In the genomic region with DNA sequence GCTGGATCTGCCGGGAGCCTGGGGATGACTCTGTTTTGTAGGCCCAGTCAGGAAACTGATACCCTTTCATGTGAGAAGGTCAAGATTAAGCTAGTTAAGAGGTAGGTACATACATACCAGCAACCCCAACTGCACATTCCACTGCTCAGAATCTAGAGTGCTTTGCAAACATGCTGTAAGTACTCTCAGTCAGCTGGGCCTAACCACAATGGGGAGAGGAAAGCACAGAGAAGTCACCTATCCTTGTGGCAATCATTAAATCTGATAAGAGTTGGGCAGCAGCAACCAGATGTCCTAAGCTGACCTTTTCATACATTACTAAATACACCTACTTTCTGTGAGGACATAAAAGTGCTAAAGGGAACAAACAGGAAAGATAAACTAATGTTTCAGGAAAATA, we compare ENCODE assay signal across 1 cellular context.
TF ChIP-seq lines count a peak whose summit lies in the region.

No MANE protein-coding gene starts in this region.

TF ChIP-seq in HepG2, 621 proteins besides CTCF, POLR2A, EP300 and RAD21:
- no peak for TF ChIP-seq ZNF792 (CRISPR knock-in tag; IDR thresholded peaks at IDR 0.05)
- no peak for TF ChIP-seq ARID2 (CRISPR knock-in tag; IDR thresholded peaks at IDR 0.05; ENCODE audit: borderline replicate concordance)
- TF ChIP-seq, protein P1, sequence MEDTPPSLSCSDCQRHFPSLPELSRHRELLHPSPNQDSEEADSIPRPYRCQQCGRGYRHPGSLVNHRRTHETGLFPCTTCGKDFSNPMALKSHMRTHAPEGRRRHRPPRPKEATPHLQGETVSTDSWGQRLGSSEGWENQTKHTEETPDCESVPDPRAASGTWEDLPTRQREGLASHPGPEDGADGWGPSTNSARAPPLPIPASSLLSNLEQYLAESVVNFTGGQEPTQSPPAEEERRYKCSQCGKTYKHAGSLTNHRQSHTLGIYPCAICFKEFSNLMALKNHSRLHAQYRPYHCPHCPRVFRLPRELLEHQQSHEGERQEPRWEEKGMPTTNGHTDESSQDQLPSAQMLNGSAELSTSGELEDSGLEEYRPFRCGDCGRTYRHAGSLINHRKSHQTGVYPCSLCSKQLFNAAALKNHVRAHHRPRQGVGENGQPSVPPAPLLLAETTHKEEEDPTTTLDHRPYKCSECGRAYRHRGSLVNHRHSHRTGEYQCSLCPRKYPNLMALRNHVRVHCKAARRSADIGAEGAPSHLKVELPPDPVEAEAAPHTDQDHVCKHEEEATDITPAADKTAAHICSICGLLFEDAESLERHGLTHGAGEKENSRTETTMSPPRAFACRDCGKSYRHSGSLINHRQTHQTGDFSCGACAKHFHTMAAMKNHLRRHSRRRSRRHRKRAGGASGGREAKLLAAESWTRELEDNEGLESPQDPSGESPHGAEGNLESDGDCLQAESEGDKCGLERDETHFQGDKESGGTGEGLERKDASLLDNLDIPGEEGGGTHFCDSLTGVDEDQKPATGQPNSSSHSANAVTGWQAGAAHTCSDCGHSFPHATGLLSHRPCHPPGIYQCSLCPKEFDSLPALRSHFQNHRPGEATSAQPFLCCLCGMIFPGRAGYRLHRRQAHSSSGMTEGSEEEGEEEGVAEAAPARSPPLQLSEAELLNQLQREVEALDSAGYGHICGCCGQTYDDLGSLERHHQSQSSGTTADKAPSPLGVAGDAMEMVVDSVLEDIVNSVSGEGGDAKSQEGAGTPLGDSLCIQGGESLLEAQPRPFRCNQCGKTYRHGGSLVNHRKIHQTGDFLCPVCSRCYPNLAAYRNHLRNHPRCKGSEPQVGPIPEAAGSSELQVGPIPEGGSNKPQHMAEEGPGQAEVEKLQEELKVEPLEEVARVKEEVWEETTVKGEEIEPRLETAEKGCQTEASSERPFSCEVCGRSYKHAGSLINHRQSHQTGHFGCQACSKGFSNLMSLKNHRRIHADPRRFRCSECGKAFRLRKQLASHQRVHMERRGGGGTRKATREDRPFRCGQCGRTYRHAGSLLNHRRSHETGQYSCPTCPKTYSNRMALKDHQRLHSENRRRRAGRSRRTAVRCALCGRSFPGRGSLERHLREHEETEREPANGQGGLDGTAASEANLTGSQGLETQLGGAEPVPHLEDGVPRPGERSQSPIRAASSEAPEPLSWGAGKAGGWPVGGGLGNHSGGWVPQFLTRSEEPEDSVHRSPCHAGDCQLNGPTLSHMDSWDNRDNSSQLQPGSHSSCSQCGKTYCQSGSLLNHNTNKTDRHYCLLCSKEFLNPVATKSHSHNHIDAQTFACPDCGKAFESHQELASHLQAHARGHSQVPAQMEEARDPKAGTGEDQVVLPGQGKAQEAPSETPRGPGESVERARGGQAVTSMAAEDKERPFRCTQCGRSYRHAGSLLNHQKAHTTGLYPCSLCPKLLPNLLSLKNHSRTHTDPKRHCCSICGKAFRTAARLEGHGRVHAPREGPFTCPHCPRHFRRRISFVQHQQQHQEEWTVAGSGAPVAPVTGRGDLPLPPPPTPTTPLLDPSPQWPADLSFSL (CRISPR knock-in tag; IDR thresholded peaks at IDR 0.05) = no peak
- TF ChIP-seq NR2F1 (CRISPR knock-in tag; IDR thresholded peaks at IDR 0.05) = no peak
- no peak for TF ChIP-seq MLLT10 (CRISPR knock-in tag; IDR thresholded peaks at IDR 0.05)
